11 cellular contexts compared by ENCODE assay signal in the genomic region with DNA sequence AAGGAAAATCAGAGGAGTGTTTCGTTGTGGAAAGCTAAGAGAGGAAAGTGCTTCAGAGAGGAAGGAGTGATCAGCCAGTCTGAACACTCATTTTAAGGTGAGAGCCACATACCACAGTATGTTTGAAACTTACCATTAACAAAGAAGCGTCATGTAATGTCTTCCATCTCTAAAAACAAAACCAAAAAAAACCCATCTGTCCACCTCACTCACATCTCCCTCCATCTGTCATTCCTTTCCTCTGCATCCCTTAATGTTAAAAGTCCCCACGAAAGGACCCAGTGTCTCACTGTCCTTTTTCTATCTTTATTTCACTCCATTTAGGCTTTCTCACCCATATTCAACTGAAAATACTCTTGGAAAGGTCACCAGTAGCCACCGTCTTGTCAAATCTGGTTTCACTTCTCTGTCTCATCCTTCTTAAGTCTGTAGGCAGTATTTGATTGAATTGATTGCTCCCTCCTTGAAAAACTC. TPM values are rescaled to one million over a fixed set of nuclear protein-coding genes. Genes with fewer than 3 reads are reported as not detected.
DNase-seq lines count a peak whose midpoint lies in the region; ATAC-seq, FAIRE-seq and TF ChIP-seq lines count a peak whose summit lies in the region.
"Had no signal": no experiment of that assay in that cellular context is flagged by ENCODE, and none has a peak within 500 bp of the region (broad histone marks: within the 10 kb centered on the region; RNA-seq: fewer than 3 reads in every experiment).

No MANE protein-coding gene starts in this region.

- TF ChIP-seq POLR2A in GM12891 (IDR thresholded peaks at IDR 0.05; ENCODE audit: low read depth, low read length), result peak; percentile 60

- peak; percentile 22 for DNase-seq in GM12891 (ENCODE audit: insufficient read length, low spot score)
- peak; percentile 8 for DNase-seq in iris pigment epithelial cell (ENCODE audit: low read depth)
- no peak for DNase-seq in AG20443 (ENCODE audit: low spot score)
- no peak for DNase-seq in cerebellar cortex (ENCODE audit: low spot score)
- DNase-seq in smooth muscle cell (lab: John Stamatoyannopoulos, UW; ENCODE audit: unreplicated experiment), result no peak
- DNase-seq: NCI-H2081 treated with DMSO at 0.1 percent for 48 hours; stimulated activated naive CD4-positive, alpha-beta T cell treated with Interleukin-2 at 50 U/mL for 16 hours had no signal

- no peak overlapping the region for H3K9ac ChIP-seq in smooth muscle cell (ENCODE audit: low read depth)

- H3K4me1 ChIP-seq in smooth muscle cell (ENCODE audit: low read depth), result no peaks in the 10 kb centered on the region

- no peak overlapping the region for H2AFZ ChIP-seq in smooth muscle cell (ENCODE audit: low read depth)

- H3K9me3 ChIP-seq in smooth muscle cell (replicated peaks; ENCODE audit: low read depth), result no peaks in the 10 kb centered on the region

- H3K36me3 ChIP-seq in smooth muscle cell (ENCODE audit: low read depth), result no peaks in the 10 kb centered on the region

- peaks cover 21% of the 10 kb centered on the region for H4K20me1 ChIP-seq in smooth muscle cell (ENCODE audit: low read depth)

- ATAC-seq in GM19452 (IDR thresholded peaks at IDR 0.05; ENCODE audit: unreplicated experiment) (peak; percentile 64), HG03342 (IDR thresholded peaks at IDR 0.05; ENCODE audit: unreplicated experiment) (peak; percentile 57), HG03280 (IDR thresholded peaks at IDR 0.05; ENCODE audit: unreplicated experiment) (no peak)

- H3K27me3 ChIP-seq in smooth muscle cell (ENCODE audit: low read depth), result no peaks in the 10 kb centered on the region

- H3K4me3 ChIP-seq in smooth muscle cell, result no peak overlapping the region

- no peaks in the 10 kb centered on the region for H3K79me2 ChIP-seq in smooth muscle cell (ENCODE audit: low read depth)

- WGBS in smooth muscle cell (ENCODE audit: low lambda C conversion rate), result 71% methylated on average over 4 of the region's 4 CpGs

- no peak overlapping the region for H3K4me2 ChIP-seq in smooth muscle cell

- no peak overlapping the region for H3K27ac ChIP-seq in smooth muscle cell (ENCODE audit: low read depth)

- H3F3A ChIP-seq in smooth muscle cell (ENCODE audit: low read depth), result no peaks in the 10 kb centered on the region

- no peak for TF ChIP-seq CTCF in smooth muscle cell (IDR thresholded peaks at IDR 0.05; ENCODE audit: borderline replicate concordance, insufficient read depth, poor library complexity, severe bottlenecking)

- no peak for FAIRE-seq in GM12891 (lab: Jason Lieb, UNC)

TF ChIP-seq in GM12891, 5 proteins besides CTCF, POLR2A, EP300 and RAD21:
- TF ChIP-seq PAX5 (IDR thresholded peaks at IDR 0.05; ENCODE audit: insufficient read depth, low read length, severe bottlenecking), result no peak
- peak; percentile 51; the same call in 1 of the 2 replicates for TF ChIP-seq POLR2AphosphoS5 (IDR thresholded peaks at IDR 0.05; ENCODE audit: low read depth, low read length)
- peak; percentile 94 for TF ChIP-seq SPI1 (IDR thresholded peaks at IDR 0.05; ENCODE audit: low read depth, low read length)
- TF ChIP-seq TAF1 (IDR thresholded peaks at IDR 0.05; ENCODE audit: low read depth, low read length), result 0 out of 2 replicates have a peak, but pooled peaks have one; percentile 28
- TF ChIP-seq POU2F2 (IDR thresholded peaks at IDR 0.05; ENCODE audit: low read depth, low read length), result no peak
TF ChIP-seq in GM12891: peak in this region for 3.

RNA-seq across cellular contexts. Expression of a gene that starts 59.4 kb away (rescaled TPM):
- not detected for polyA plus RNA-seq in GM12891 (2012; ENCODE audit: low read depth, missing spikeins)
- not detected in 2 replicates for total RNA-seq in smooth muscle cell
- not detected in 2 replicates for polyA plus RNA-seq in smooth muscle cell
- total RNA-seq: SK-MEL-5 had no signal

Comparison
In these comparisons a context has a peak if more than half of its experiments do, and no peak if none do; other contexts are left out.
1. DNase-seq: peak in GM12891 (single experiment) and iris pigment epithelial cell (single experiment); none in AG20443 (single experiment), cerebellar cortex (single experiment) and smooth muscle cell (single experiment).